Comparison of ENCODE assay signal across 10 cellular contexts in the genomic region with DNA sequence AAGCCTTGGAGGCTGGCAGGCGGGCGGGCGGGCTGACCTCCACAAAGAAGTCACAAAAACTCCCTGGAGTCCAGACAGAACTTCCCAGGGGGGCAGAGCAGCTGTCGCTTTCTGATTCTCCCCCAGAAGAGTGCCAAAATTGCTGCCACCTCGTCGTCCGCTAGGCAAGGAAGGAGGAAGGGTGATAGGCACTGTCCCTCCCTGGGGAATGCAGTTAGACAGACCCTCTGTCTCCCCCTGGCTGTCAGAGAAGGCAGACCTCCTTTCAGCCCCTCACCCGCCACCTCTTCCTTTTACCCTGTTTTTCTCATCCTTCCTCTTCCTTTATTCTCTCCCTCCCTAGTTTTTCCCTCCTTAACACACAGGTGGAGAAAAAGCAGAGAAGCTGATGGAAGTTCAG. TPM values are rescaled to one million over a fixed set of nuclear protein-coding genes. Genes with fewer than 3 reads are reported as not detected.
DNase-seq lines count a peak whose midpoint lies in the region; ATAC-seq, FAIRE-seq and TF ChIP-seq lines count a peak whose summit lies in the region.
"Had no signal": no experiment of that assay in that cellular context is flagged by ENCODE, and none has a peak within 500 bp of the region (broad histone marks: within the 10 kb centered on the region; RNA-seq: fewer than 3 reads in every experiment).

No MANE protein-coding gene starts in this region.

- H3K4me3 ChIP-seq in K562 (no peak overlapping the region), retinal pigment epithelial cell (ENCODE audit: low read length) (no peak overlapping the region), esophagus muscularis mucosa (no peak overlapping the region)
- H3K4me3 ChIP-seq: upper lobe of left lung had no signal

- no peaks in the 10 kb centered on the region for H3K36me3 ChIP-seq in K562 (ENCODE audit: control insufficient read depth, insufficient read depth, low read length)
- no peaks in the 10 kb centered on the region for H3K36me3 ChIP-seq in esophagus muscularis mucosa
- H3K36me3 ChIP-seq: upper lobe of left lung had no signal

- intact Hi-C loops in K562 (cut with micrococcal nuclease) (no loop called here), esophagus muscularis mucosa (cut with DNase I) (no loop called here)

- peak; percentile 93 for ATAC-seq in K562

- no peak overlapping the region for H3K9ac ChIP-seq in K562 (ENCODE audit: insufficient read depth in 1 of 2, low read depth in 2 of 2, low read length in 2 of 2)

- H3K9me3 ChIP-seq in K562 (replicated peaks; ENCODE audit: control insufficient read depth, insufficient read depth, low read depth, low read length) (no peaks in the 10 kb centered on the region), esophagus muscularis mucosa (no peaks in the 10 kb centered on the region)
- H3K9me3 ChIP-seq: upper lobe of left lung had no signal

- WGBS in K562 (ENCODE audit: insufficient coverage, low coverage, missing lambda C conversion rate) = 2% methylated on average over 8 of the region's 8 CpGs
- WGBS in esophagus muscularis mucosa = 67% methylated on average over 8 of the region's 8 CpGs

- H3K4me2 ChIP-seq in K562 (ENCODE audit: insufficient read depth, low read length) = no peak overlapping the region

- DNase-seq in NCI-H146 (lab: John Stamatoyannopoulos, UW) = peak; percentile 29
- no peak for DNase-seq in NCI-H146 treated with DMSO at 0.1 percent for 48 hours (lab: John Stamatoyannopoulos, UW; ENCODE audit: unreplicated experiment)
- peak; percentile 0 for DNase-seq in LHCN-M2 (ENCODE audit: low read depth)
- DNase-seq in K562 (ENCODE audit: extremely low read depth in 1 of 4, low spot score in 3 of 4) = peak; percentile 19 to 29 (median 26)
- DNase-seq in retinal pigment epithelial cell (ENCODE audit: low read depth) = no peak
- DNase-seq in stimulated activated CD4-positive, alpha-beta T cell treated with anti-CD3 and anti-CD28 coated beads, Interleukin-12 subunit alpha, Interleukin-12 subunit beta, amount 100 ng/mL, for 4 hours = no peak
- DNase-seq in medulla oblongata (ENCODE audit: extremely low spot score) = no peak
- no peak for DNase-seq in esophagus muscularis mucosa (ENCODE audit: extremely low spot score)

- no peak for TF ChIP-seq POLR2A in K562 (conservative IDR thresholded peaks at IDR 0.05)
- no peak for TF ChIP-seq POLR2A in esophagus muscularis mucosa (IDR thresholded peaks at IDR 0.05; ENCODE audit: low read depth)

- H3K79me2 ChIP-seq in K562 (ENCODE audit: control insufficient read depth, insufficient read depth, low read length) = no peaks in the 10 kb centered on the region

- no peak overlapping the region for H2AFZ ChIP-seq in K562 (ENCODE audit: low read depth, low read length)

- TF ChIP-seq EP300 in K562 (IDR thresholded peaks at IDR 0.05; ENCODE audit: low read length) (no peak), esophagus muscularis mucosa (IDR thresholded peaks at IDR 0.05) (no peak)

- peak; percentile 15 for FAIRE-seq in K562 (lab: Jason Lieb, UNC)
- FAIRE-seq: TTC549 had no signal

- no peak overlapping the region for H3K27ac ChIP-seq in K562 (ENCODE audit: extremely low read depth, low read depth, low read length)
- no peak overlapping the region for H3K27ac ChIP-seq in esophagus muscularis mucosa (replicated peaks in 1 of 4)
- H3K27ac ChIP-seq: upper lobe of left lung had no signal

- H3K4me1 ChIP-seq in K562 (replicated peaks in 1 of 2; ENCODE audit: control insufficient read depth in 2 of 2, insufficient read depth in 2 of 2, low read length in 2 of 2) (no peaks in the 10 kb centered on the region), esophagus muscularis mucosa (no peaks in the 10 kb centered on the region)
- H3K4me1 ChIP-seq: upper lobe of left lung had no signal

- POLR2A ChIA-PET in K562 (lab: Yijun Ruan, JAX) = no interaction called here

- no peaks in the 10 kb centered on the region for H4K20me1 ChIP-seq in K562 (replicated peaks; ENCODE audit: control insufficient read depth, insufficient read depth, low read length)

- CTCF ChIA-PET in K562 (lab: Yijun Ruan, JAX; ENCODE audit: low intra/inter-chr PET ratio) = interaction anchor here (0.6 kb wide), 1 partner anchor 99 kb away, joined by 3 read pairs; no protein-coding TSS in a partner anchor

- TF ChIP-seq RAD21 in K562 (CRISPR knock-in tag; conservative IDR thresholded peaks at IDR 0.05 in 1 of 2, IDR thresholded peaks at IDR 0.05 in 1 of 2) = peak in 1 of 2 experiments; percentile 34; a peak in 1 of 4 replicates

- no peaks in the 10 kb centered on the region for H3K9me1 ChIP-seq in K562 (ENCODE audit: control insufficient read depth, insufficient read depth, low read length)

- in situ Hi-C loops in K562 (cut with MboI) = no loop called here

- TF ChIP-seq CTCF in K562 (IDR thresholded peaks at IDR 0.05 in 2 of 3, conservative IDR thresholded peaks at IDR 0.05 in 1 of 3; ENCODE audit: insufficient read depth in 2 of 3, low read depth in 1 of 3, low read length in 3 of 3) = peak; percentile 49 to 57 (median 55)
- TF ChIP-seq CTCF in retinal pigment epithelial cell (conservative IDR thresholded peaks at IDR 0.05; ENCODE audit: low read depth, low read length) = peak; percentile 53
- no peak for TF ChIP-seq CTCF in esophagus muscularis mucosa (IDR thresholded peaks at IDR 0.05)

- H3K27me3 ChIP-seq in K562 (ENCODE audit: control insufficient read depth in 2 of 2, insufficient read depth in 2 of 2, low read length in 2 of 2) = peaks cover 0 to 1% of the 10 kb centered on the region in 2 experiments; a peak in 1 of 5 replicates
- peaks cover 0 to 28% (median 0%) of the 10 kb centered on the region in 4 donors for H3K27me3 ChIP-seq in esophagus muscularis mucosa
- H3K27me3 ChIP-seq: upper lobe of left lung had no signal

- no TSS peak for BruUV-seq in K562 (replicated peaks; lab: Mats Ljungman, UMichigan)

TF ChIP-seq in K562, 482 proteins besides CTCF, POLR2A, EP300 and RAD21:
- TF ChIP-seq SMC3 (conservative IDR thresholded peaks at IDR 0.05; ENCODE audit: insufficient read depth, low read depth, low read length) = 0 out of 2 replicates have a peak, but pooled peaks have one; percentile 19
- TF ChIP-seq TSC22D4 (tag; IDR thresholded peaks at IDR 0.05) = no peak

RNA-seq across cellular contexts. Expression of a gene that starts 18.7 kb away (rescaled TPM):
- total RNA-seq in LHCN-M2 (2014; rRNA removed) (not detected in 2 replicates), K562 (2014; rRNA removed) (not detected in 2 replicates), K562 (2014; rRNA removed; fragmentation: Illumina TruSeq; extraction: Trizol) (not detected in 2 replicates), K562 (2015; rRNA removed; fragmentation: Illumina TruSeq; extraction: Trizol) (not detected in 2 replicates), K562 (2021) (not detected in 2 replicates), esophagus muscularis mucosa (under 1 TPM; under 0.01 to 0.42 (median 0.03) TPM)
- polyA plus RNA-seq in LHCN-M2 (2012) = not detected
- not detected in 2 replicates for total RNA-seq in K562 (2011; cell fraction: chromatin; rRNA removed; ENCODE audit: low replicate concordance)
- total RNA-seq in K562 (2011; cell fraction: nucleolus; rRNA removed) = not detected in 2 replicates
- total RNA-seq in K562 (2011; cell fraction: nucleoplasm; rRNA removed) = not detected in 2 replicates
- polyA plus RNA-seq in K562 (2011; rRNA removed) (not detected in 2 replicates), K562 (2014; fragmentation: Illumina TruSeq; extraction: Trizol) (not detected in 2 replicates), K562 (2014; fragmentation: Nextera tagmentation; extraction: Ambion mirVana) (not detected), K562 (2014; rRNA removed) (not detected in 2 replicates)
- polyA plus RNA-seq in K562 (2011; cell fraction: cytosol; rRNA removed) = not detected in 2 replicates
- not detected in 2 replicates for polyA plus RNA-seq in K562 (2011; cell fraction: nucleus; rRNA removed)
- polyA plus RNA-seq in K562 (2012) = not detected in 2 replicates
- not detected in 2 replicates for polyA minus RNA-seq in K562 (2011; rRNA and poly(A)+ RNA removed)
- not detected in 2 replicates for polyA minus RNA-seq in K562 (2011; cell fraction: cytosol; rRNA and poly(A)+ RNA removed)
- not detected in 2 replicates for polyA minus RNA-seq in K562 (2011; cell fraction: nucleus; rRNA and poly(A)+ RNA removed)

Comparison
In these comparisons a context has a peak if more than half of its experiments do, and no peak if none do; other contexts are left out.
1. DNase-seq: peak in NCI-H146 (single experiment), LHCN-M2 (single experiment) and K562 (4 of 4); none in NCI-H146 treated with DMSO at 0.1 percent for 48 hours (single experiment), retinal pigment epithelial cell (single experiment), stimulated activated CD4-positive, alpha-beta T cell treated with anti-CD3 and anti-CD28 coated beads, Interleukin-12 subunit alpha, Interleukin-12 subunit beta, amount 100 ng/mL, for 4 hours (single experiment), medulla oblongata (single experiment) and esophagus muscularis mucosa (single experiment).
2. CTCF ChIP-seq: peak in K562 (3 of 3) and retinal pigment epithelial cell (single experiment); none in esophagus muscularis mucosa (0 of 3).